ENCODE assay signal across 15 cellular contexts in the genomic region with DNA sequence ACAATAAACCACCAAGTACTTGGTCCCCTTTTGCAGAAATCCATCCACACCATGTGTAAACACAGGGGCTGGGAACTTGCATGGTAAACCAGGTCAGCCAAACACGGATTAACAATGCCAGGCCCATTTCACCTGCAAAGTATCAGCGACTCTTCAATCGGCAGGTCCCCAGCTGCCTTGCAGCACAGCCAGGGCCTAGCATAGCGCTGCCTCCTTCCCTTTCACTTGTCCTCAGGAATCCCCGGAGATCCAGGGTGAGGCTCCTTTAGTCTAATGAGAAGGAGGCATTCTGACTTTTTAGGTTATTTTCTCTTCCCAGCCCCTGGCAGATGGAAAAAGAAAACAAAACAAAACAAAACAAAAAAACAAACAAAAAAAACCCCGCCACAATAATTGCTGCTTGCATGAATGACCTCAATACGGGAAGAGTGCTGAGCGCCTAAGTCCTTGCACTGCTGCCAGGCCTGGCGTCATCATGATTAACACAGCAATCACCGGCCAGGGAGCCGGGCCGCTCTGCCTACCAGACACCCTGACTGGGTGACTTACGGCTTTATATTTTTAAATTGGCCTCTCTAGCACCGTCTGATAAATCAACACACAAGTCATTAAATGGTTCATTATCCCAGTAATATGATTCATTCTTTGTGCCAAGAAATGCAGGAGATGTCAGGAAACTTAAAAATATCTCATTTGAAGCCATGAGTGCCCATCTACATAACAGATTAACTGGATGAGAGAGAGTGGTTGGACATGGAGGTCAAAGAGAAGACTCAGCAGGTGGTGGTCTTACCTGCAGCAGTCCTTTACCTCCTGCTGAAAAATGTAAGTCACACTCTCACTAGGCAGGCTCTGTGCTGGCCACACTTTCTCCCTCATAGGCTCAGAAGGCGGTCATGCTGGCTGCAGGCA.
DNase-seq lines count a peak whose midpoint lies in the region; ATAC-seq and TF ChIP-seq lines count a peak whose summit lies in the region.
"Had no signal": no experiment of that assay in that cellular context is flagged by ENCODE, and none has a peak within 500 bp of the region (broad histone marks: within the 10 kb centered on the region; RNA-seq: fewer than 3 reads in every experiment).

No MANE protein-coding gene starts in this region.

- H3K4me3 Mint-ChIP-seq in osteocyte (ENCODE audit: unreplicated experiment), result no peak overlapping the region

- no peaks in the 10 kb centered on the region for H3K4me1 ChIP-seq in tibial nerve
- no peaks in the 10 kb centered on the region for H3K4me1 ChIP-seq in upper lobe of right lung
- H3K4me1 ChIP-seq: BE2C had no signal

- TF ChIP-seq CTCF in osteocyte (IDR thresholded peaks at IDR 0.05) (no peak), tibial nerve (IDR thresholded peaks at IDR 0.05) (no peak), upper lobe of right lung (IDR thresholded peaks at IDR 0.05) (no peak)

- intact Hi-C loops in upper lobe of right lung (cut with DNase I), result no loop called here

- no peaks in the 10 kb centered on the region for H3K9me3 ChIP-seq in tibial nerve
- no peaks in the 10 kb centered on the region for H3K9me3 ChIP-seq in upper lobe of right lung
- H3K9me3 ChIP-seq: BE2C had no signal

- no peak for TF ChIP-seq EP300 in tibial nerve (IDR thresholded peaks at IDR 0.05)

- H3K27me3 Mint-ChIP-seq in osteocyte (ENCODE audit: unreplicated experiment), result no peaks in the 10 kb centered on the region

- H3K9me3 Mint-ChIP-seq in osteocyte (ENCODE audit: unreplicated experiment), result peaks cover 21% of the 10 kb centered on the region

- no peaks in the 10 kb centered on the region for H3K36me3 Mint-ChIP-seq in osteocyte (ENCODE audit: unreplicated experiment)

- no peaks in the 10 kb centered on the region for H3K4me1 Mint-ChIP-seq in osteocyte (ENCODE audit: unreplicated experiment)

- 65 to 66% methylated on average over 15 of the region's 15 CpGs for WGBS in tibial nerve, 2 donors

- H3K27ac ChIP-seq in tibial nerve (no peak overlapping the region), upper lobe of right lung (no peak overlapping the region)
- H3K27ac ChIP-seq: cardiac muscle cell had no signal

- no peaks in the 10 kb centered on the region for H3K27me3 ChIP-seq in tibial nerve
- no peaks in the 10 kb centered on the region for H3K27me3 ChIP-seq in upper lobe of right lung
- H3K27me3 ChIP-seq: BE2C, cardiac muscle cell had no signal

- ATAC-seq in upper lobe of right lung, result no peak

- H3K36me3 ChIP-seq in tibial nerve (no peaks in the 10 kb centered on the region), upper lobe of right lung (no peaks in the 10 kb centered on the region)
- H3K36me3 ChIP-seq: BE2C, cardiac muscle cell had no signal

- no peak overlapping the region for H3K27ac Mint-ChIP-seq in osteocyte (ENCODE audit: unreplicated experiment)

- TF ChIP-seq POLR2A in tibial nerve (IDR thresholded peaks at IDR 0.05), result peak in 1 of 2 donors; percentile 13

- H3K4me3 ChIP-seq in tibial nerve (no peak overlapping the region), upper lobe of right lung (no peak overlapping the region)
- H3K4me3 ChIP-seq: cardiac muscle cell had no signal

- peak; percentile 77 for DNase-seq in DMS153 (lab: John Stamatoyannopoulos, UW)
- DNase-seq in NCI-H1930 (lab: John Stamatoyannopoulos, UW), result peak; percentile 17 to 30
- DNase-seq in astrocyte of the hippocampus (ENCODE audit: low read depth, low spot score), result peak; percentile 67
- peak; percentile 42 for DNase-seq in osteocyte (ENCODE audit: extremely low spot score, unreplicated experiment)
- no peak for DNase-seq in activated gamma-delta T cell (lab: John Stamatoyannopoulos, UW)
- DNase-seq in tibial nerve (ENCODE audit: low spot score in 2 of 2), result no peak
- no peak for DNase-seq in upper lobe of right lung
- no peak for DNase-seq in NCI-H187 (lab: John Stamatoyannopoulos, UW)
- DNase-seq: activated naive CD4-positive, alpha-beta T cell; BE2C; EL; HCEC 1CT; stimulated activated CD4-positive, alpha-beta T cell treated with anti-CD3 and anti-CD28 coated beads, Interleukin-4, amount 100 ng/mL, for 4 hours; stimulated activated naive CD4-positive, alpha-beta T cell had no signal

Comparison
In these comparisons a context has a peak if more than half of its experiments do, and no peak if none do; other contexts are left out.
1. DNase-seq: peak in DMS153 (single experiment), NCI-H1930 (2 of 2), astrocyte of the hippocampus (single experiment) and osteocyte (single experiment); none in activated gamma-delta T cell (single experiment), tibial nerve (0 of 2), upper lobe of right lung (single experiment) and NCI-H187 (0 of 2).